ENCODE assay signal across 15 cellular contexts in genomic region chr6:43456737-43457126, GRCh38. TPM values are rescaled to one million over a fixed set of nuclear protein-coding genes. Genes with fewer than 3 reads are reported as not detected.
DNase-seq lines count a peak whose midpoint lies in the region; ATAC-seq, FAIRE-seq and TF ChIP-seq lines count a peak whose summit lies in the region.
"Had no signal": no experiment of that assay in that cellular context is flagged by ENCODE, and none has a peak within 500 bp of the region (broad histone marks: within the 10 kb centered on the region; RNA-seq: fewer than 3 reads in every experiment).

No MANE protein-coding gene starts in this region.

- no peak overlapping the region for H2AFZ ChIP-seq in astrocyte (ENCODE audit: low read depth, low read length)

- no peaks in the 10 kb centered on the region for H3K9me3 Mint-ChIP-seq in activated T-cell treated with anti-CD3 and anti-CD28 coated beads, Interleukin-2, amount 50 U/mL, for 72 hours
- no peaks in the 10 kb centered on the region for H3K9me3 Mint-ChIP-seq in activated T-cell treated with anti-CD3 and anti-CD28 coated beads, Interleukin-2, amount 50 U/mL, for 24 hours
- no peaks in the 10 kb centered on the region for H3K9me3 Mint-ChIP-seq in astrocyte (ENCODE audit: unreplicated experiment)

- intact Hi-C loops in posterior cingulate gyrus (cut with DNase I), result no loop called here

- no peak overlapping the region for H3K27ac ChIP-seq in astrocyte (ENCODE audit: low read depth, low read length)
- H3K27ac ChIP-seq: right atrium auricular region, stomach had no signal

- peaks cover 4 to 5% of the 10 kb centered on the region in 2 donors for H3K36me3 Mint-ChIP-seq in activated T-cell treated with anti-CD3 and anti-CD28 coated beads, Interleukin-2, amount 50 U/mL, for 72 hours (ENCODE audit: insufficient read depth in 2 of 2)
- H3K36me3 Mint-ChIP-seq in activated T-cell treated with anti-CD3 and anti-CD28 coated beads, Interleukin-2, amount 50 U/mL, for 24 hours (ENCODE audit: low read depth), result peaks cover 14% of the 10 kb centered on the region
- peaks cover 4% of the 10 kb centered on the region for H3K36me3 Mint-ChIP-seq in astrocyte (ENCODE audit: low read depth, unreplicated experiment)

- peak overlapping the region; percentile 67 for H3K27ac Mint-ChIP-seq in activated T-cell treated with anti-CD3 and anti-CD28 coated beads, Interleukin-2, amount 50 U/mL, for 72 hours
- H3K27ac Mint-ChIP-seq in activated T-cell treated with anti-CD3 and anti-CD28 coated beads, Interleukin-2, amount 50 U/mL, for 24 hours, result no peak overlapping the region
- no peak overlapping the region for H3K27ac Mint-ChIP-seq in astrocyte (ENCODE audit: unreplicated experiment)

- peaks cover 2% of the 10 kb centered on the region for H3K9me3 ChIP-seq in astrocyte (ENCODE audit: insufficient read depth, low read depth, low read length)
- H3K9me3 ChIP-seq: mucosa of descending colon, right atrium auricular region, stomach had no signal

- no peak for ATAC-seq in activated T-cell treated with anti-CD3 and anti-CD28 coated beads, Interleukin-2, amount 50 U/mL, for 72 hours (replicated peaks in 1 of 2)
- ATAC-seq in GM18511 (IDR thresholded peaks at IDR 0.05; ENCODE audit: unreplicated experiment), result no peak
- ATAC-seq in GM21619 (IDR thresholded peaks at IDR 0.05; ENCODE audit: unreplicated experiment), result no peak
- ATAC-seq: mucosa of descending colon had no signal

- H3K4me2 ChIP-seq in astrocyte (ENCODE audit: low read length), result no peak overlapping the region

- no peaks in the 10 kb centered on the region for H3K4me1 ChIP-seq in astrocyte (ENCODE audit: insufficient read depth, low read length)

- H3K4me3 ChIP-seq in astrocyte (ENCODE audit: insufficient read depth, low read depth, low read length), result no peak overlapping the region
- H3K4me3 ChIP-seq: mucosa of descending colon, right atrium auricular region had no signal

- peak overlapping the region; percentile 34 to 73 for H3K4me3 Mint-ChIP-seq in activated T-cell treated with anti-CD3 and anti-CD28 coated beads, Interleukin-2, amount 50 U/mL, for 72 hours
- no peak overlapping the region for H3K4me3 Mint-ChIP-seq in activated T-cell treated with anti-CD3 and anti-CD28 coated beads, Interleukin-2, amount 50 U/mL, for 24 hours
- H3K4me3 Mint-ChIP-seq in astrocyte (ENCODE audit: unreplicated experiment), result peak overlapping the region; percentile 54

- H3K79me2 ChIP-seq in astrocyte (ENCODE audit: insufficient read depth, low read length), result no peaks in the 10 kb centered on the region

- H3K27me3 ChIP-seq in astrocyte (ENCODE audit: insufficient read depth, low read length), result peaks cover 14% of the 10 kb centered on the region

- FAIRE-seq in astrocyte (lab: Jason Lieb, UNC), result no peak
- FAIRE-seq: H1 had no signal

- H3K4me1 Mint-ChIP-seq in activated T-cell treated with anti-CD3 and anti-CD28 coated beads, Interleukin-2, amount 50 U/mL, for 72 hours (ENCODE audit: low read depth), result peaks cover 17% of the 10 kb centered on the region
- peaks cover 15% of the 10 kb centered on the region for H3K4me1 Mint-ChIP-seq in activated T-cell treated with anti-CD3 and anti-CD28 coated beads, Interleukin-2, amount 50 U/mL, for 24 hours (ENCODE audit: low read depth)
- H3K4me1 Mint-ChIP-seq in astrocyte (ENCODE audit: low read depth, unreplicated experiment), result no peaks in the 10 kb centered on the region

- H4K20me1 ChIP-seq in astrocyte (ENCODE audit: insufficient read depth, low read length), result peaks cover 12% of the 10 kb centered on the region

- no peak for DNase-seq in activated T-cell treated with anti-CD3 and anti-CD28 coated beads, Interleukin-2, amount 50 U/mL, for 72 hours
- no peak for DNase-seq in activated T-cell treated with anti-CD3 and anti-CD28 coated beads, Interleukin-2, amount 50 U/mL, for 24 hours
- peak; percentile 51 for DNase-seq in NCI-H146 (lab: John Stamatoyannopoulos, UW)
- DNase-seq in astrocyte (ENCODE audit: low read depth), result no peak
- peak in 6 of 10 donors; percentile 30 to 90 (median 67) for DNase-seq in posterior cingulate gyrus
- no peak for DNase-seq in NCI-H2227 (lab: John Stamatoyannopoulos, UW; ENCODE audit: unreplicated experiment)
- DNase-seq: dermis blood vessel endothelial cell; mucosa of descending colon; NCI-H446 treated with DMSO at 0.1 percent for 48 hours; stimulated activated CD4-positive, alpha-beta T cell treated with anti-CD3 and anti-CD28 coated beads, Interleukin-4, amount 100 ng/mL, for 4 hours; stomach had no signal

- no peak overlapping the region for H3K9ac ChIP-seq in astrocyte (ENCODE audit: low read length)

- H3K36me3 ChIP-seq in astrocyte (ENCODE audit: insufficient read depth, low read length), result peaks cover 2% of the 10 kb centered on the region
- H3K36me3 ChIP-seq: right atrium auricular region had no signal

- peaks cover 23% of the 10 kb centered on the region for H3K27me3 Mint-ChIP-seq in activated T-cell treated with anti-CD3 and anti-CD28 coated beads, Interleukin-2, amount 50 U/mL, for 72 hours (ENCODE audit: low read depth)
- H3K27me3 Mint-ChIP-seq in activated T-cell treated with anti-CD3 and anti-CD28 coated beads, Interleukin-2, amount 50 U/mL, for 24 hours, result peaks cover 12% of the 10 kb centered on the region
- H3K27me3 Mint-ChIP-seq in astrocyte (ENCODE audit: low read depth, unreplicated experiment), result peaks cover 36% of the 10 kb centered on the region

- no peak for TF ChIP-seq CTCF in astrocyte (IDR thresholded peaks at IDR 0.05; ENCODE audit: insufficient read depth, low read depth, low read length)

RNA-seq across cellular contexts. Expression of gene DLK2, which starts 1.4 kb away (rescaled TPM):
- 1 to 10 TPM; 1.6 to 2.6 TPM for total RNA-seq in activated T-cell treated with anti-CD3 and anti-CD28 coated beads, Interleukin-2, amount 50 U/mL, for 72 hours
- 0.41 and 0.68 TPM in 2 replicates for total RNA-seq in astrocyte

RNA-seq across cellular contexts. Expression of gene TJAP1, which starts 20.6 kb away (rescaled TPM):
- 10 to 100 TPM; 68.6 to 77.2 TPM for total RNA-seq in activated T-cell treated with anti-CD3 and anti-CD28 coated beads, Interleukin-2, amount 50 U/mL, for 72 hours
- 26.6 and 28.3 TPM in 2 replicates for total RNA-seq in astrocyte

RNA-seq across cellular contexts. Expression of gene ABCC10, which starts 29.4 kb away (rescaled TPM):
- total RNA-seq in activated T-cell treated with anti-CD3 and anti-CD28 coated beads, Interleukin-2, amount 50 U/mL, for 72 hours, result 10 to 100 TPM; 32.8 to 36.4 TPM
- 37.2 and 40.8 TPM in 2 replicates for total RNA-seq in astrocyte

RNA-seq across cellular contexts. Expression of gene LRRC73, which starts 53.4 kb away (rescaled TPM):
- total RNA-seq in activated T-cell treated with anti-CD3 and anti-CD28 coated beads, Interleukin-2, amount 50 U/mL, for 72 hours, result under 1 TPM; 0.32 to 0.43 TPM
- total RNA-seq in astrocyte, result 0.30 and 0.31 TPM in 2 replicates

RNA-seq across cellular contexts. Expression of gene YIPF3, which starts 60.0 kb away (rescaled TPM):
- 10 to 100 TPM; 63.9 to 64.4 TPM for total RNA-seq in activated T-cell treated with anti-CD3 and anti-CD28 coated beads, Interleukin-2, amount 50 U/mL, for 72 hours
- total RNA-seq in astrocyte, result 132 and 141 TPM in 2 replicates

Comparison
In these comparisons a context has a peak if more than half of its experiments do, and no peak if none do; other contexts are left out.
1. DNase-seq: peak in NCI-H146 (single experiment) and posterior cingulate gyrus (6 of 10); none in activated T-cell treated with anti-CD3 and anti-CD28 coated beads, Interleukin-2, amount 50 U/mL, for 72 hours (0 of 2), activated T-cell treated with anti-CD3 and anti-CD28 coated beads, Interleukin-2, amount 50 U/mL, for 24 hours (single experiment), astrocyte (single experiment) and NCI-H2227 (single experiment).